Comparison of ENCODE assay signal across 11 cellular contexts in the genomic region with DNA sequence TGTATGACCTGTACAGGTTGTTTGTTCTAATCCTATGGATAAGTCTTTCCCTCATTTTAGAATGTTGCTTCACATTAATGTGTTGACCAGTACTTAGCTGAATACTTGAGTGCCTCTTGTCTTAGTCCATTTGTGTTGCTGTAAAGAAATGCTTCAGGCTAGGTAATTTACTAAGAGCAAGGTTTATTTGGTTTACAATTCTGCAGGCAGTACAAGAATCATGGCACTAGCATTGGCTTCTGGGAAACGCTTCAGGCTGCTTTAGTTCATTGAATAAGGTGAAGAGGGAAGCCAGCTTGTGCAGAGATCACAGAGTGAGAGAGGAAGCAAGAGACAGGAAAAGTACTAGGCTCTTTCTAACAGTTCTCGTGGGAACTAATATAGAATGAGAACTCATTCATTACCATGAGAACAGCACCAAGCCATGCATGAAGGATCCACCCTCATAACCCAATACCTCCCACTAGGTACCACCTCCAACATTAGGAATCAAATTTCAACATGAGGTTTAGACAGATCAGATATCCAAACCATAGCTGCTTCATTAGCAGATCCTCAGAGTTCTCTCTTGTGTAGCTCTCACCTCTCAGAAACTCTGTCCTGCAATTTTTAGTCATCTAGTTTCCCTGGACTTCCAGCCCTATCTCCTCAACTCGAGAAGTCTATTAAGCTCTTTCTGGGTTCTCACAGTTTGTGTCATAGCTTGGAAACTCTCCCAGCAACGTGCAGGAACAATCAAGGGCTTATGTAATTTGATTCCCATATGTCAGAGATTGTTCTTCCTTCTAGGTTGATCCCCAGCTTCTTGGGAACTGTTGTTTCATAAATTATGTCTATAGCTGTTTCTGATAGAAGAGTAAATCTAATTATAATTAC.
DNase-seq lines count a peak whose midpoint lies in the region; ATAC-seq and TF ChIP-seq lines count a peak whose summit lies in the region.
"Had no signal": no experiment of that assay in that cellular context is flagged by ENCODE, and none has a peak within 500 bp of the region (broad histone marks: within the 10 kb centered on the region; RNA-seq: fewer than 3 reads in every experiment).

No MANE protein-coding gene starts in this region.

- no peak overlapping the region for H3K4me3 Mint-ChIP-seq in T-cell
- H3K4me3 Mint-ChIP-seq: dendritic cell treated with granulocyte-macrophage colony-stimulating factor and Interleukin-4, amounts not matched to agents 40 ng/mL and 50 ng/mL, for 4 days; naive B cell had no signal

- H3K9ac ChIP-seq in HUES64 (ENCODE audit: low read depth, low read length) = no peak overlapping the region

- H3K36me3 Mint-ChIP-seq in T-cell = no peaks in the 10 kb centered on the region
- H3K36me3 Mint-ChIP-seq: naive B cell had no signal

- ATAC-seq in HG03108 (IDR thresholded peaks at IDR 0.05; ENCODE audit: unreplicated experiment) (no peak), left lobe of liver (no peak), GM18873 (IDR thresholded peaks at IDR 0.05; ENCODE audit: low FRiP score, unreplicated experiment) (no peak), T-cell (replicated peaks in 1 of 4) (no peak)

- no peaks in the 10 kb centered on the region for H3K9me3 ChIP-seq in HUES64 (ENCODE audit: insufficient read depth, low read depth, low read length)

- H3K27ac Mint-ChIP-seq in T-cell = no peak overlapping the region
- H3K27ac Mint-ChIP-seq: dendritic cell treated with granulocyte-macrophage colony-stimulating factor and Interleukin-4, amounts not matched to agents 40 ng/mL and 50 ng/mL, for 4 days had no signal

- H3K36me3 ChIP-seq in HUES64 (ENCODE audit: insufficient read depth, low read length) = no peaks in the 10 kb centered on the region

- H3K27me3 ChIP-seq in HUES64 (ENCODE audit: insufficient read depth, low read length) = no peaks in the 10 kb centered on the region

- CTCF ChIA-PET in RWPE1 (lab: Yijun Ruan, JAX) = no interaction called here
- CTCF ChIA-PET in T-cell (lab: Charles Lee) = no interaction called here

- no peak overlapping the region for H3K4me3 ChIP-seq in HUES64 (ENCODE audit: low read length)

- TF ChIP-seq CTCF in RWPE1 (conservative IDR thresholded peaks at IDR 0.05; ENCODE audit: low read depth) = no peak

- peak; percentile 12 for DNase-seq in Ammon's horn (ENCODE audit: low spot score)
- peak; percentile 13 for DNase-seq in RWPE1 (ENCODE audit: low spot score)
- DNase-seq in iPS DF 19.7 (ENCODE audit: low read depth, low spot score) = peak; percentile 5
- no peak for DNase-seq in left lobe of liver (ENCODE audit: low spot score)
- no peak for DNase-seq in T-cell
- DNase-seq: activated CD4-positive, alpha-beta T cell treated with anti-CD3 and anti-CD28 coated beads for 48 hours; naive B cell had no signal

- no peaks in the 10 kb centered on the region for H3K27me3 Mint-ChIP-seq in T-cell
- H3K27me3 Mint-ChIP-seq: dendritic cell treated with granulocyte-macrophage colony-stimulating factor and Interleukin-4, amounts not matched to agents 40 ng/mL and 50 ng/mL, for 4 days; naive B cell had no signal

- 72% methylated on average over 4 of the region's 4 CpGs for WGBS in HUES64

- H3K4me1 ChIP-seq in HUES64 (ENCODE audit: insufficient read depth, low read length) = peaks cover 17% of the 10 kb centered on the region

- POLR2A ChIA-PET in RWPE1 (lab: Yijun Ruan, JAX; ENCODE audit: low non-redundant PET) = no interaction called here
- POLR2A ChIA-PET in T-cell (lab: Charles Lee) = no interaction called here

- no peaks in the 10 kb centered on the region for H3K4me1 Mint-ChIP-seq in T-cell
- H3K4me1 Mint-ChIP-seq: naive B cell had no signal

- peaks cover 0 to 10% (median 6%) of the 10 kb centered on the region in 3 donors for H3K9me3 Mint-ChIP-seq in T-cell
- H3K9me3 Mint-ChIP-seq: dendritic cell treated with granulocyte-macrophage colony-stimulating factor and Interleukin-4, amounts not matched to agents 40 ng/mL and 50 ng/mL, for 4 days had no signal

- H3K27ac ChIP-seq in HUES64 (ENCODE audit: low read depth, low read length) (peak overlapping the region; percentile 26; the same call in 1 of the 2 replicates), RWPE1 (no peak overlapping the region)

Comparison
In these comparisons a context has a peak if more than half of its experiments do, and no peak if none do; other contexts are left out.
1. DNase-seq: peak in Ammon's horn (single experiment), RWPE1 (single experiment) and iPS DF 19.7 (single experiment); none in left lobe of liver (single experiment) and T-cell (0 of 34).